In genomic region chr5:97183930-97184213, GRCh38 we compare ENCODE assay signal across 9 cellular contexts. TPM values are rescaled to one million over a fixed set of nuclear protein-coding genes. Genes with fewer than 3 reads are reported as not detected.
DNase-seq lines count a peak whose midpoint lies in the region; ATAC-seq, FAIRE-seq and TF ChIP-seq lines count a peak whose summit lies in the region.
"Had no signal": no experiment of that assay in that cellular context is flagged by ENCODE, and none has a peak within 500 bp of the region (broad histone marks: within the 10 kb centered on the region; RNA-seq: fewer than 3 reads in every experiment).

No MANE protein-coding gene starts in this region.

- ATAC-seq in Right ventricle myocardium inferior, result no peak
- ATAC-seq in HG02885 (IDR thresholded peaks at IDR 0.05; ENCODE audit: poor library complexity, unreplicated experiment), result no peak

- intact Hi-C loops in left ventricle myocardium inferior (cut with micrococcal nuclease), result no loop called here
- intact Hi-C loops in Right ventricle myocardium inferior (cut with DNase I), result loop anchor here (5.0 kb wide), 1 partner anchor 1588 kb away; the partner anchor contains the start of gene RGMB
- intact Hi-C loops in vagina (cut with DNase I), result no loop called here

- no peak for TF ChIP-seq POLR2A in vagina (IDR thresholded peaks at IDR 0.05)

- H3K36me3 ChIP-seq in left ventricle myocardium inferior (peaks cover 12% of the 10 kb centered on the region), bronchial epithelial cell (ENCODE audit: control insufficient read depth, insufficient read depth, low read length) (no peaks in the 10 kb centered on the region), vagina (peaks cover 0 to under 1% of the 10 kb centered on the region in 2 donors)

- no peak for DNase-seq in left ventricle myocardium inferior
- DNase-seq in Right ventricle myocardium inferior (ENCODE audit: missing footprints), result no peak
- no peak for DNase-seq in bronchial epithelial cell (ENCODE audit: low read depth)
- no peak for DNase-seq in vagina (ENCODE audit: extremely low spot score in 2 of 2)
- no peak for DNase-seq in HTR-8/SVneo (ENCODE audit: insufficient read length, low spot score)
- DNase-seq in COR-L47 (lab: John Stamatoyannopoulos, UW), result no peak

- peaks cover 33% of the 10 kb centered on the region for H3K4me1 ChIP-seq in left ventricle myocardium inferior
- H3K4me1 ChIP-seq in mononuclear cell (ENCODE audit: insufficient read depth, low read length), result peaks cover 25% of the 10 kb centered on the region
- H3K4me1 ChIP-seq in vagina, result peaks cover 35% of the 10 kb centered on the region

- H3K27me3 ChIP-seq in left ventricle myocardium inferior (ENCODE audit: low read depth), result no peaks in the 10 kb centered on the region
- H3K27me3 ChIP-seq in bronchial epithelial cell (ENCODE audit: control insufficient read depth, insufficient read depth, low read length), result no peaks in the 10 kb centered on the region
- no peaks in the 10 kb centered on the region for H3K27me3 ChIP-seq in mononuclear cell (ENCODE audit: insufficient read depth, low read length)
- no peaks in the 10 kb centered on the region for H3K27me3 ChIP-seq in vagina

- H3K27ac ChIP-seq in left ventricle myocardium inferior (replicated peaks) (peak overlapping the region; percentile 98), vagina (peak overlapping the region; percentile 89)

- TF ChIP-seq CTCF in left ventricle myocardium inferior (IDR thresholded peaks at IDR 0.05; ENCODE audit: borderline replicate concordance), result no peak
- no peak for TF ChIP-seq CTCF in bronchial epithelial cell (IDR thresholded peaks at IDR 0.05; ENCODE audit: insufficient read depth, low read length, severe bottlenecking)
- no peak for TF ChIP-seq CTCF in vagina (IDR thresholded peaks at IDR 0.05)

- H3K9me3 ChIP-seq in left ventricle myocardium inferior (replicated peaks) (no peaks in the 10 kb centered on the region), mononuclear cell (ENCODE audit: low read depth, low read length) (no peaks in the 10 kb centered on the region), vagina (no peaks in the 10 kb centered on the region)

- H3K4me3 ChIP-seq in left ventricle myocardium inferior (peak overlapping the region; percentile 95), bronchial epithelial cell (ENCODE audit: low read depth, low read length) (peak overlapping the region; percentile 74), mononuclear cell (ENCODE audit: low read length) (peak overlapping the region; percentile 79), vagina (peak overlapping the region; percentile 63 to 75)

- FAIRE-seq in bronchial epithelial cell (lab: Jason Lieb, UNC) (no peak), HTR-8/SVneo (lab: Jason Lieb, UNC) (no peak)
- FAIRE-seq: colon had no signal

RNA-seq across cellular contexts. Expression of gene RIOK2, which starts 0.8 kb away (rescaled TPM):
- total RNA-seq in left ventricle myocardium inferior (21.1 TPM), Right ventricle myocardium inferior (18.3 TPM), bronchial epithelial cell (16.1 and 17.6 TPM in 2 replicates), mononuclear cell (26.0 TPM), vagina (18.7 TPM)

RNA-seq across cellular contexts. Expression of gene LIX1, which starts 41.5 kb away (rescaled TPM):
- total RNA-seq in left ventricle myocardium inferior (not detected), Right ventricle myocardium inferior (not detected), bronchial epithelial cell (not detected in 2 replicates), mononuclear cell (not detected), vagina (not detected)
